ENCODE assay signal across 9 cellular contexts in genomic region chr3:37922721-37923575, GRCh38.
DNase-seq lines count a peak whose midpoint lies in the region; ATAC-seq and TF ChIP-seq lines count a peak whose summit lies in the region.
"Had no signal": no experiment of that assay in that cellular context is flagged by ENCODE, and none has a peak within 500 bp of the region (broad histone marks: within the 10 kb centered on the region; RNA-seq: fewer than 3 reads in every experiment).

No MANE protein-coding gene starts in this region.

- no peak overlapping the region for H3K4me3 ChIP-seq in astrocyte of the spinal cord (ENCODE audit: low read depth, low read length)
- H3K4me3 ChIP-seq in skin epidermis, result no peak overlapping the region

- ATAC-seq in GM21423 (IDR thresholded peaks at IDR 0.05; ENCODE audit: unreplicated experiment) (no peak), HG03469 (IDR thresholded peaks at IDR 0.05; ENCODE audit: unreplicated experiment) (no peak)

- peak overlapping the region in 17 of 21 experiments; percentile 11 to 74 (median 63) for H3K27ac ChIP-seq in skin epidermis

- in situ Hi-C loops in astrocyte of the spinal cord (cut with HindIII; ENCODE audit: low sequenced_read_pairs), result no loop called here

- TF ChIP-seq CTCF in astrocyte of the spinal cord (IDR thresholded peaks at IDR 0.05; ENCODE audit: low read depth, low read length), result no peak

- DNase-seq in HT1080 (ENCODE audit: low read depth) (peak; percentile 58), astrocyte of the spinal cord (ENCODE audit: low read depth, low spot score) (peak; percentile 50), iris pigment epithelial cell (ENCODE audit: low read depth) (peak; percentile 34), HuH-7.5 (ENCODE audit: low spot score) (no peak), A172 (ENCODE audit: low spot score) (no peak)
- DNase-seq: activated CD4-positive, alpha-beta memory T cell treated with anti-CD3 and anti-CD28 coated beads, Interleukin-2, amount 10 ng/mL, durations not matched to agents 7 days and 5 days had no signal

Comparison
In these comparisons a context has a peak if more than half of its experiments do, and no peak if none do; other contexts are left out.
1. DNase-seq: peak in HT1080 (single experiment), astrocyte of the spinal cord (single experiment) and iris pigment epithelial cell (single experiment); none in HuH-7.5 (single experiment) and A172 (single experiment).